ENCODE assay signal across 19 cellular contexts in genomic region chr9:4175846-4176245, GRCh38.
"Had no signal": no experiment of that assay in that cellular context is flagged by ENCODE, and none has a peak within 500 bp of the region (broad histone marks: within the 10 kb centered on the region; RNA-seq: fewer than 3 reads in every experiment).

No MANE protein-coding gene starts in this region.

- H3K4me2 ChIP-seq: hepatocyte had no signal

- H3K4me3 ChIP-seq: esophagus squamous epithelium, hepatocyte, ovary, right atrium auricular region, stomach, uterus had no signal

- H3K27ac Mint-ChIP-seq: dendritic cell treated with granulocyte-macrophage colony-stimulating factor and Interleukin-4, amounts not matched to agents 40 ng/mL and 50 ng/mL, for 4 days; effector memory CD8-positive, alpha-beta T cell; mesothelial cell of epicardium; natural killer cell; type B pancreatic cell had no signal

- H3K9me3 Mint-ChIP-seq: dendritic cell treated with granulocyte-macrophage colony-stimulating factor and Interleukin-4, amounts not matched to agents 40 ng/mL and 50 ng/mL, for 4 days; effector memory CD8-positive, alpha-beta T cell; mesothelial cell of epicardium; natural killer cell; neural crest cell; type B pancreatic cell had no signal

- H3K27ac ChIP-seq: epithelial cell of prostate, esophagus squamous epithelium, hepatocyte, ovary had no signal

- H3K4me3 Mint-ChIP-seq: dendritic cell treated with granulocyte-macrophage colony-stimulating factor and Interleukin-4, amounts not matched to agents 40 ng/mL and 50 ng/mL, for 4 days; effector memory CD8-positive, alpha-beta T cell; mesothelial cell of epicardium; natural killer cell; neural crest cell; type B pancreatic cell had no signal

- H3K4me1 ChIP-seq: right atrium auricular region, uterus had no signal

- H3K27me3 Mint-ChIP-seq: dendritic cell treated with granulocyte-macrophage colony-stimulating factor and Interleukin-4, amounts not matched to agents 40 ng/mL and 50 ng/mL, for 4 days; type B pancreatic cell had no signal

- H3K9me3 ChIP-seq: esophagus squamous epithelium, ovary, right atrium auricular region, stomach, uterus had no signal

- H3K4me1 Mint-ChIP-seq: mesothelial cell of epicardium, natural killer cell had no signal

- H3K36me3 Mint-ChIP-seq: mesothelial cell of epicardium, natural killer cell, type B pancreatic cell had no signal

- H3K36me3 ChIP-seq: esophagus squamous epithelium, ovary, right atrium auricular region, stomach, uterus had no signal

- H3K27me3 ChIP-seq: esophagus squamous epithelium, hepatocyte, ovary, right atrium auricular region, stomach, uterus had no signal

- H2AFZ ChIP-seq: hepatocyte had no signal

- H3K79me2 ChIP-seq: hepatocyte had no signal

- DNase-seq: effector memory CD8-positive, alpha-beta T cell; esophagus squamous epithelium; foreskin melanocyte; head of caudate nucleus; left colon; natural killer cell; ovary; small intestine; stimulated activated CD4-positive, alpha-beta T cell treated with anti-CD3 and anti-CD28 coated beads, Interleukin-12 subunit alpha, Interleukin-12 subunit beta, amount 100 ng/mL, for 4 hours; stimulated activated naive CD4-positive, alpha-beta T cell; stomach; uterus had no signal
